In the genomic region with DNA sequence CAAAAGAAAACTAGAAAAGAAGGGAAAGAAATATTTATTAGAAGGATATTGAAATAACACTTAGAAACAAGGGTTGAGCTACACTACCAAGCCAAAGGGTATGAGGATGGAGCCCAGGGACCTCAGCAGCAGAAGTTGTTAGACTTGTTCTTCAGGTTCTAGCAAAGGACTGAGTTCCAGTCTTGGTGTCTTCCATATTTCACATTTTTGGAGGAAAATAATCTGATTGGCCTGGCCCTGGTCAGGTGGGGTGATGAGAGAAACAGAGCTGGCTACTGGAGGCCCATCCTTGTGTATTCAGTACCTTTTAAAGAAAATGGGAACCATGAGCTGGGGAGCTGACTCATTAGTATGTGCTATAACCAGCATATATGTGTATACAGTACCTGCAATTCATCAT, we compare ENCODE assay signal across 2 cellular contexts.
TF ChIP-seq lines count a peak whose summit lies in the region.

No MANE protein-coding gene starts in this region.

TF ChIP-seq in HepG2, 621 proteins besides CTCF, POLR2A, EP300 and RAD21:
- no peak for TF ChIP-seq GTF2F1 (IDR thresholded peaks at IDR 0.05; ENCODE audit: low read length)
- TF ChIP-seq, protein P1, sequence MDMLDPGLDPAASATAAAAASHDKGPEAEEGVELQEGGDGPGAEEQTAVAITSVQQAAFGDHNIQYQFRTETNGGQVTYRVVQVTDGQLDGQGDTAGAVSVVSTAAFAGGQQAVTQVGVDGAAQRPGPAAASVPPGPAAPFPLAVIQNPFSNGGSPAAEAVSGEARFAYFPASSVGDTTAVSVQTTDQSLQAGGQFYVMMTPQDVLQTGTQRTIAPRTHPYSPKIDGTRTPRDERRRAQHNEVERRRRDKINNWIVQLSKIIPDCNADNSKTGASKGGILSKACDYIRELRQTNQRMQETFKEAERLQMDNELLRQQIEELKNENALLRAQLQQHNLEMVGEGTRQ (IDR thresholded peaks at IDR 0.05; ENCODE audit: low read depth, low read length) = no peak
- TF ChIP-seq, protein P1 (CRISPR knock-in tag; IDR thresholded peaks at IDR 0.05; ENCODE audit: borderline replicate concordance) = peak; percentile 27; the same call in 1 of the 2 replicates

TF ChIP-seq in K562, 482 proteins besides CTCF, POLR2A, EP300 and RAD21:
- TF ChIP-seq, protein P1 (CRISPR knock-in tag; IDR thresholded peaks at IDR 0.05) = peak; percentile 20; the same call in 1 of the 2 replicates
- TF ChIP-seq NFYB (IDR thresholded peaks at IDR 0.05; ENCODE audit: extremely low read depth, insufficient read length) = peak; percentile 18
- TF ChIP-seq, protein P2, sequence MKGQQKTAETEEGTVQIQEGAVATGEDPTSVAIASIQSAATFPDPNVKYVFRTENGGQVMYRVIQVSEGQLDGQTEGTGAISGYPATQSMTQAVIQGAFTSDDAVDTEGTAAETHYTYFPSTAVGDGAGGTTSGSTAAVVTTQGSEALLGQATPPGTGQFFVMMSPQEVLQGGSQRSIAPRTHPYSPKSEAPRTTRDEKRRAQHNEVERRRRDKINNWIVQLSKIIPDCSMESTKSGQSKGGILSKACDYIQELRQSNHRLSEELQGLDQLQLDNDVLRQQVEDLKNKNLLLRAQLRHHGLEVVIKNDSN (CRISPR knock-in tag; IDR thresholded peaks at IDR 0.05) = peak; percentile 33; the same call in 1 of the 2 replicates
- TF ChIP-seq, protein P3, sequence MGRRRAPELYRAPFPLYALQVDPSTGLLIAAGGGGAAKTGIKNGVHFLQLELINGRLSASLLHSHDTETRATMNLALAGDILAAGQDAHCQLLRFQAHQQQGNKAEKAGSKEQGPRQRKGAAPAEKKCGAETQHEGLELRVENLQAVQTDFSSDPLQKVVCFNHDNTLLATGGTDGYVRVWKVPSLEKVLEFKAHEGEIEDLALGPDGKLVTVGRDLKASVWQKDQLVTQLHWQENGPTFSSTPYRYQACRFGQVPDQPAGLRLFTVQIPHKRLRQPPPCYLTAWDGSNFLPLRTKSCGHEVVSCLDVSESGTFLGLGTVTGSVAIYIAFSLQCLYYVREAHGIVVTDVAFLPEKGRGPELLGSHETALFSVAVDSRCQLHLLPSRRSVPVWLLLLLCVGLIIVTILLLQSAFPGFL (CRISPR knock-in tag; IDR thresholded peaks at IDR 0.05) = no peak
- TF ChIP-seq SUPT5H (IDR thresholded peaks at IDR 0.05) = no peak
TF ChIP-seq in K562: peak in this region for 3.
